8 cellular contexts compared by ENCODE assay signal in the genomic region with DNA sequence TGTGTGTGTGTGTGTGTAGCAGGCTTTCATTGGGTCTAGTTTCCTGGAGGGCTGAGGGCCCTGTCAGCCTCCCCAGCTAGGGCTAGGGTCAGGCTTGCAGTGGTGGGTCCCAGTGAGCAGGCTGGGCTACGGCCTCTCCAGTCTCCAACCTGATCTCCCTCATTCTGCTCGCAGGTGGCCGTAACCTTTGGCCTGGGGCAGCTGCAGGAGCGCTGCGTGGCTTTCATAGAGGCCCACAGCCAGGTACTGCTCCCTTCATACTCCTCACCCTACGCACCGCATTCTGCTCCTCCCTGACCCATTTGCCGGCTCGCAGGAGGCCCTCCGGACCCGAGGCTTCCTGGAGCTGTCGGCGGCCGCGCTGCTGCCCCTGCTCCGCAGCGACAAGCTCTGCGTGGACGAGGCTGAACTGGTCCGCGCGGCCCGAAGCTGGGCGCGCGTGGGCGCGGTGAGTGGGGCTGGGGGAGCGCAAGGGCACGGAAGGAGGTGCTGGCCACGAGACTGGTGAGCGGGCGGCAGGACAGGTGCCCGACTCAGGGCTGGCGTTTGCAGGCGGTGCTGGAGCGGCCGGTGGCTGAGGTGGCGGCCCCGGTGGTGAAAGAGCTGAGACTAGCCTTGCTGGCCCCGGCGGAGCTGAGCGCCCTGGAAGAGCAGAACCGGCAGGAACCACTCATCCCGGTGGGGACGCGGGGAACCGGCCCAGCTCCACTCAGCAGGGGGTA. TPM values are rescaled to one million over a fixed set of nuclear protein-coding genes. Genes with fewer than 3 reads are reported as not detected.
DNase-seq lines count a peak whose midpoint lies in the region; ATAC-seq and TF ChIP-seq lines count a peak whose summit lies in the region.

No MANE protein-coding gene starts in this region.

- H3K27me3 ChIP-seq in CD8-positive, alpha-beta memory T cell (ENCODE audit: insufficient read depth, low read length, poor library complexity, severe bottlenecking) = no peaks in the 10 kb centered on the region
- no peaks in the 10 kb centered on the region for H3K27me3 ChIP-seq in RWPE2 (ENCODE audit: insufficient read depth, poor library complexity, severe bottlenecking)
- H3K27me3 ChIP-seq in gastroesophageal sphincter = no peaks in the 10 kb centered on the region
- H3K27me3 ChIP-seq in osteoblast (ENCODE audit: insufficient read depth, low read length) = no peaks in the 10 kb centered on the region

- peak overlapping the region; percentile 66 for H3K4me2 ChIP-seq in osteoblast (ENCODE audit: insufficient read depth, low read length)

- no peaks in the 10 kb centered on the region for H3K9me3 Mint-ChIP-seq in CD8-positive, alpha-beta memory T cell

- peaks cover 2% of the 10 kb centered on the region for H4K20me1 ChIP-seq in osteoblast (ENCODE audit: insufficient read depth, low read length)

- peak overlapping the region in 6 of 8 donors; percentile 8 to 100 (median 70) for H3K27ac Mint-ChIP-seq in CD8-positive, alpha-beta memory T cell

- peak overlapping the region in 6 of 7 donors; percentile 62 to 96 (median 88) for H3K4me3 Mint-ChIP-seq in CD8-positive, alpha-beta memory T cell

- ATAC-seq in RWPE2 (ENCODE audit: low read depth) (no peak), gastroesophageal sphincter (no peak), GM21723 (IDR thresholded peaks at IDR 0.05; ENCODE audit: unreplicated experiment) (no peak), GM18873 (IDR thresholded peaks at IDR 0.05; ENCODE audit: low FRiP score, unreplicated experiment) (no peak)

- no peak overlapping the region for H2AFZ ChIP-seq in osteoblast (ENCODE audit: low read length)

- in situ Hi-C loops in GM13976 (cut with MboI; ENCODE audit: low sequenced_read_pairs, unreplicated experiment) = no loop called here

- no CpG with 5 or more reads among the region's 48 CpGs for WGBS in gastroesophageal sphincter (ENCODE audit: low coverage in 1 of 2), 2 donors

- peaks cover 52% of the 10 kb centered on the region for H3K4me1 ChIP-seq in CD8-positive, alpha-beta memory T cell (ENCODE audit: insufficient read depth, low read length)
- H3K4me1 ChIP-seq in RWPE2 (ENCODE audit: insufficient read depth, poor library complexity, severe bottlenecking) (peaks cover 21% of the 10 kb centered on the region), gastroesophageal sphincter (peaks cover 7 to 69% (median 49%) of the 10 kb centered on the region in 3 donors), osteoblast (ENCODE audit: insufficient read depth, low read length) (peaks cover 62% of the 10 kb centered on the region)

- peaks cover 18% of the 10 kb centered on the region for H3K79me2 ChIP-seq in osteoblast (ENCODE audit: insufficient read depth, low read length)

- no peak overlapping the region for H3K4me3 ChIP-seq in CD8-positive, alpha-beta memory T cell (ENCODE audit: low read length)
- H3K4me3 ChIP-seq in RWPE2 (ENCODE audit: severe bottlenecking) (no peak overlapping the region), gastroesophageal sphincter (peak overlapping the region; percentile 43 to 64), osteoblast (ENCODE audit: insufficient read depth, low read length) (no peak overlapping the region)

- TF ChIP-seq EP300 in gastroesophageal sphincter (IDR thresholded peaks at IDR 0.05) = no peak

- no peak for TF ChIP-seq POLR2A in gastroesophageal sphincter (IDR thresholded peaks at IDR 0.05)

- CTCF ChIA-PET in CD8-positive, alpha-beta memory T cell (lab: Charles Lee) = interaction anchor here (0.6 to 11.7 kb wide), 8 partner anchors 9 to 491 kb away, joined by 3 to 112 read pairs (median 3); partner anchors contain the start of gene PLK3

- no peaks in the 10 kb centered on the region for H3K36me3 ChIP-seq in CD8-positive, alpha-beta memory T cell (ENCODE audit: insufficient read depth, low read length)
- H3K36me3 ChIP-seq in RWPE2 (ENCODE audit: low read depth) (no peaks in the 10 kb centered on the region), gastroesophageal sphincter (no peaks in the 10 kb centered on the region), osteoblast (ENCODE audit: insufficient read depth, low read length) (peaks cover 30% of the 10 kb centered on the region)

- H3K36me3 Mint-ChIP-seq in CD8-positive, alpha-beta memory T cell = peaks cover 0 to 5% (median 0%) of the 10 kb centered on the region in 3 donors

- peak in 1 of 5 donors; percentile 45 for DNase-seq in CD8-positive, alpha-beta memory T cell
- DNase-seq in RWPE2 (ENCODE audit: low spot score) = no peak
- peak; percentile 80 for DNase-seq in osteoblast (ENCODE audit: insufficient read length, low spot score, missing footprints)
- no peak for DNase-seq in HT-29 (ENCODE audit: low spot score)
- no peak for DNase-seq in GM13976 (ENCODE audit: low spot score)

- POLR2A ChIA-PET in CD8-positive, alpha-beta memory T cell (lab: Charles Lee) = interaction anchor here (1.2 to 2.7 kb wide), 4 partner anchors 12 to 527 kb away, joined by 4 to 89 read pairs (median 5); partner anchors contain the start of genes MUTYH, PLK3, RPS8 and TOE1

- peaks cover 59 to 67% (median 66%) of the 10 kb centered on the region in 3 donors for H3K4me1 Mint-ChIP-seq in CD8-positive, alpha-beta memory T cell

- TF ChIP-seq CTCF in RWPE2 (IDR thresholded peaks at IDR 0.05; ENCODE audit: poor library complexity, severe bottlenecking) (no peak), gastroesophageal sphincter (IDR thresholded peaks at IDR 0.05) (no peak), osteoblast (IDR thresholded peaks at IDR 0.05; ENCODE audit: extremely low read depth, low read depth, low read length) (no peak), GM13976 (IDR thresholded peaks at IDR 0.05; ENCODE audit: borderline replicate concordance, control extremely low read depth, extremely low read depth, insufficient read depth, missing control alignments) (no peak)

- peaks cover 0 to 7% of the 10 kb centered on the region in 2 donors for H3K27me3 Mint-ChIP-seq in CD8-positive, alpha-beta memory T cell

- no peak overlapping the region for H3K27ac ChIP-seq in CD8-positive, alpha-beta memory T cell (ENCODE audit: low read depth, low read length)
- H3K27ac ChIP-seq in RWPE2 (ENCODE audit: poor library complexity, severe bottlenecking) (peak overlapping the region; percentile 96), gastroesophageal sphincter (peak overlapping the region; percentile 73 to 97 (median 96)), osteoblast (ENCODE audit: low read depth, low read length) (no peak overlapping the region)

- H3K9me3 ChIP-seq in CD8-positive, alpha-beta memory T cell (ENCODE audit: low read length) = no peaks in the 10 kb centered on the region
- H3K9me3 ChIP-seq in RWPE2 (ENCODE audit: severe bottlenecking) (no peaks in the 10 kb centered on the region), gastroesophageal sphincter (no peaks in the 10 kb centered on the region), osteoblast (ENCODE audit: low read depth, low read length) (no peaks in the 10 kb centered on the region)

RNA-seq across cellular contexts. Expression of gene BTBD19, which starts 4.7 kb away (rescaled TPM):
- total RNA-seq in CD8-positive, alpha-beta memory T cell = 1 to 10 TPM; 7.3 to 7.8 TPM
- 0.24 TPM for polyA plus RNA-seq in CD8-positive, alpha-beta memory T cell
- total RNA-seq in gastroesophageal sphincter (10 to 100 TPM in 1 of 4 donors, 1 to 10 TPM in 2, under 1 TPM in 1; 0.22 to 12.1 (median 5.6) TPM), osteoblast (21.4 and 23.6 TPM in 2 replicates)
- total RNA-seq in HT-29 (2014; rRNA removed; shearing (Covaris generic)) = 16.4 and 18.0 TPM in 2 replicates

RNA-seq across cellular contexts. Expression of gene DYNLT4, which starts 5.8 kb away (rescaled TPM):
- total RNA-seq in CD8-positive, alpha-beta memory T cell = under 1 TPM; 0.28 to 0.31 TPM
- polyA plus RNA-seq in CD8-positive, alpha-beta memory T cell = not detected
- total RNA-seq in gastroesophageal sphincter (1 to 10 TPM in 1 of 4 donors, not detected in 3; 1.4 TPM), osteoblast (0.29 and 0.36 TPM in 2 replicates)
- total RNA-seq in HT-29 (2014; rRNA removed; shearing (Covaris generic)) = 3.4 and 10.4 TPM in 2 replicates

RNA-seq across cellular contexts. Expression of gene PLK3, which starts 12.8 kb away (rescaled TPM):
- total RNA-seq in CD8-positive, alpha-beta memory T cell = 100 to 1,000 TPM; 104 to 114 TPM
- 22.5 TPM for polyA plus RNA-seq in CD8-positive, alpha-beta memory T cell
- total RNA-seq in gastroesophageal sphincter = 10 to 100 TPM in 3 of 4 donors, 1 to 10 TPM in 1; 9.4 to 31.2 (median 12.0) TPM
- 33.7 and 35.1 TPM in 2 replicates for total RNA-seq in osteoblast
- 135 and 137 TPM in 2 replicates for total RNA-seq in HT-29 (2014; rRNA removed; shearing (Covaris generic))

RNA-seq across cellular contexts. Expression of gene BEST4, which starts 25.0 kb away (rescaled TPM):
- total RNA-seq in CD8-positive, alpha-beta memory T cell = 1 to 10 TPM; 1.2 to 1.4 TPM
- 0.54 TPM for polyA plus RNA-seq in CD8-positive, alpha-beta memory T cell
- under 1 TPM in 2 of 4 donors, not detected in 2; 0.15 to 0.31 TPM for total RNA-seq in gastroesophageal sphincter
- total RNA-seq in osteoblast = under 0.01 TPM in 1 of 2 replicates, not detected in the other
- total RNA-seq in HT-29 (2014; rRNA removed; shearing (Covaris generic)) = 0.31 and 0.33 TPM in 2 replicates

RNA-seq across cellular contexts. Expression of gene PTCH2, which starts 30.1 kb away (rescaled TPM):
- 1 to 10 TPM; 1.1 to 1.7 TPM for total RNA-seq in CD8-positive, alpha-beta memory T cell
- not detected for polyA plus RNA-seq in CD8-positive, alpha-beta memory T cell
- total RNA-seq in gastroesophageal sphincter (1 to 10 TPM in 2 of 4 donors, under 1 TPM in 2; 0.54 to 1.9 (median 1.1) TPM), osteoblast (0.29 and 0.36 TPM in 2 replicates)
- 0.16 and 0.18 TPM in 2 replicates for total RNA-seq in HT-29 (2014; rRNA removed; shearing (Covaris generic))

Comparison
In these comparisons a context has a peak if more than half of its experiments do, and no peak if none do; other contexts are left out.
1. H3K27ac ChIP-seq: peak in RWPE2 (single experiment) and gastroesophageal sphincter (4 of 4); none in CD8-positive, alpha-beta memory T cell (single experiment) and osteoblast (single experiment).
2. H3K4me3 ChIP-seq: peak in gastroesophageal sphincter (2 of 2); none in CD8-positive, alpha-beta memory T cell (single experiment), RWPE2 (single experiment) and osteoblast (single experiment).